In genomic region chr3:78872195-78872594, GRCh38 we compare ENCODE assay signal across 1 cellular context.
TF ChIP-seq lines count a peak whose summit lies in the region.

No MANE protein-coding gene starts in this region.

TF ChIP-seq in GM23338, 12 proteins besides CTCF, POLR2A, EP300 and RAD21 (continued from another document):
- no peak for TF ChIP-seq ZNF462 (CRISPR knock-in tag; IDR thresholded peaks at IDR 0.05)
